Comparison of ENCODE assay signal across 10 cellular contexts in genomic region chr10:104260775-104261115, GRCh38. TPM values are rescaled to one million over a fixed set of nuclear protein-coding genes. Genes with fewer than 3 reads are reported as not detected.
DNase-seq lines count a peak whose midpoint lies in the region; TF ChIP-seq lines count a peak whose summit lies in the region.
"Had no signal": no experiment of that assay in that cellular context is flagged by ENCODE, and none has a peak within 500 bp of the region (broad histone marks: within the 10 kb centered on the region; RNA-seq: fewer than 3 reads in every experiment).

No MANE protein-coding gene starts in this region.

- H3K27me3 ChIP-seq in Peyer's patch, result no peaks in the 10 kb centered on the region

- H3K9me3 Mint-ChIP-seq in osteocyte (ENCODE audit: unreplicated experiment), result no peaks in the 10 kb centered on the region

- H3K36me3 Mint-ChIP-seq in osteocyte (ENCODE audit: unreplicated experiment), result peaks cover 39% of the 10 kb centered on the region

- no peak for TF ChIP-seq CTCF in Peyer's patch (IDR thresholded peaks at IDR 0.05)
- TF ChIP-seq CTCF in osteocyte (IDR thresholded peaks at IDR 0.05), result no peak
- no peak for TF ChIP-seq CTCF in GM10248 (IDR thresholded peaks at IDR 0.05; ENCODE audit: control extremely low read depth, extremely low read depth, low read depth, missing control alignments)

- no peak overlapping the region for H3K4me3 ChIP-seq in Peyer's patch
- H3K4me3 ChIP-seq: GM12878 had no signal

- no peak for TF ChIP-seq POLR2A in Peyer's patch (IDR thresholded peaks at IDR 0.05)

- peaks cover 0 to 73% (median 0%) of the 10 kb centered on the region in 3 donors for H3K36me3 ChIP-seq in Peyer's patch

- peaks cover 35% of the 10 kb centered on the region for H3K4me1 Mint-ChIP-seq in osteocyte (ENCODE audit: unreplicated experiment)

- CTCF ChIA-PET in GM10248 (lab: Yijun Ruan, JAX), result interaction anchor here (11.4 kb wide), 1 partner anchor 14 kb away, joined by 53 read pairs; no protein-coding TSS in a partner anchor

- POLR2A ChIA-PET in GM10248 (lab: Yijun Ruan, JAX), result no interaction called here

- peak overlapping the region in 3 of 4 donors; percentile 25 to 54 (median 41) for H3K27ac ChIP-seq in Peyer's patch

- no peaks in the 10 kb centered on the region for H3K9me3 ChIP-seq in Peyer's patch

- no peaks in the 10 kb centered on the region for H3K27me3 Mint-ChIP-seq in osteocyte (ENCODE audit: unreplicated experiment)

- peak overlapping the region; percentile 47 for H3K27ac Mint-ChIP-seq in osteocyte (ENCODE audit: unreplicated experiment)

- H3K4me1 ChIP-seq in Peyer's patch, result peaks cover 0 to 44% (median 7%) of the 10 kb centered on the region in 4 donors

- DNase-seq in COLO829 (ENCODE audit: low spot score) (peak; percentile 34), Peyer's patch (no peak), dermis blood vessel endothelial cell (peak; percentile 78), osteocyte (ENCODE audit: extremely low spot score, unreplicated experiment) (no peak), GM10248 (ENCODE audit: extremely low spot score) (no peak), NCI-H510A (lab: John Stamatoyannopoulos, UW) (no peak), NCI-H69 (lab: John Stamatoyannopoulos, UW) (no peak), pons (ENCODE audit: low spot score) (no peak)
- DNase-seq: occipital lobe had no signal

- H3K4me3 Mint-ChIP-seq in osteocyte (ENCODE audit: unreplicated experiment), result no peak overlapping the region

RNA-seq across cellular contexts. Expression of gene GSTO1, which starts 6.1 kb away (rescaled TPM):
- 100 to 1,000 TPM in 1 of 4 donors, 10 to 100 TPM in 3; 46.4 to 105 (median 69.5) TPM for total RNA-seq in Peyer's patch
- total RNA-seq in dermis blood vessel endothelial cell, result 147 and 348 TPM in 2 replicates
- 71.8 and 77.4 TPM in 2 replicates for total RNA-seq in osteocyte

RNA-seq across cellular contexts. Expression of gene GSTO2, which starts 8.2 kb away (rescaled TPM):
- total RNA-seq in Peyer's patch (10 to 100 TPM in 3 of 4 donors, 1 to 10 TPM in 1; 9.1 to 15.5 (median 13.7) TPM), dermis blood vessel endothelial cell (0.51 and 0.85 TPM in 2 replicates), osteocyte (0.31 and 0.54 TPM in 2 replicates)

RNA-seq across cellular contexts. Expression of gene CFAP43, which starts 28.6 kb away (rescaled TPM):
- total RNA-seq in Peyer's patch (10 to 100 TPM in 1 of 4 donors, under 1 TPM in 2, not detected in 1; 0.27 to 12.4 (median 0.76) TPM), dermis blood vessel endothelial cell (0.23 TPM in 1 of 2 replicates, not detected in the other), osteocyte (0.13 TPM in 1 of 2 replicates, not detected in the other)

Comparison
In these comparisons a context has a peak if more than half of its experiments do, and no peak if none do; other contexts are left out.
1. DNase-seq: peak in COLO829 (single experiment) and dermis blood vessel endothelial cell (single experiment); none in Peyer's patch (0 of 3), osteocyte (single experiment), GM10248 (single experiment), NCI-H510A (single experiment), NCI-H69 (single experiment) and pons (single experiment).